ENCODE assay signal across 14 cellular contexts in genomic region chr2:238670341-238670681, GRCh38.
"Had no signal": no experiment of that assay in that cellular context is flagged by ENCODE, and none has a peak within 500 bp of the region (broad histone marks: within the 10 kb centered on the region; RNA-seq: fewer than 3 reads in every experiment).

No MANE protein-coding gene starts in this region.

- H3K4me1 ChIP-seq: adrenal gland, gastrocnemius medialis, heart left ventricle, lower lobe of right lung had no signal

- H3K27me3 ChIP-seq: adrenal gland, gastrocnemius medialis had no signal

- H3K4me1 Mint-ChIP-seq: endodermal cell, nephron, WTC11 had no signal

- ATAC-seq: gastrocnemius medialis, heart left ventricle, left cardiac atrium, lower lobe of right lung, WTC11 had no signal

- H3K4me3 ChIP-seq: adrenal gland, dorsolateral prefrontal cortex, gastrocnemius medialis, heart left ventricle, lower lobe of right lung had no signal

- H3K9me3 ChIP-seq: adrenal gland, gastrocnemius medialis, lower lobe of right lung had no signal

- DNase-seq: activated gamma-delta T cell, adrenal gland, dorsolateral prefrontal cortex, endodermal cell, gastrocnemius medialis, heart left ventricle, left cardiac atrium, lower lobe of right lung, nucleus accumbens, posterior cingulate gyrus, SIG-M5 had no signal

- H3K36me3 ChIP-seq: adrenal gland, gastrocnemius medialis, heart left ventricle, lower lobe of right lung had no signal

- H3K27ac Mint-ChIP-seq: endodermal cell; nephron; T-helper 1 cell treated with Interleukin-12 subunit alpha and Interleukin-12 subunit beta and Interleukin-4 antibody, amounts not matched to agents 30 μg/mL and 1 μg/mL, for 36 hours; WTC11 had no signal

- H3K27ac ChIP-seq: adrenal gland, dorsolateral prefrontal cortex, gastrocnemius medialis, heart left ventricle, lower lobe of right lung had no signal

- H3K4me3 Mint-ChIP-seq: endodermal cell; nephron; T-helper 1 cell treated with Interleukin-12 subunit alpha and Interleukin-12 subunit beta and Interleukin-4 antibody, amounts not matched to agents 30 μg/mL and 1 μg/mL, for 36 hours; WTC11 had no signal
